ENCODE assay signal across 24 cellular contexts in the genomic region with DNA sequence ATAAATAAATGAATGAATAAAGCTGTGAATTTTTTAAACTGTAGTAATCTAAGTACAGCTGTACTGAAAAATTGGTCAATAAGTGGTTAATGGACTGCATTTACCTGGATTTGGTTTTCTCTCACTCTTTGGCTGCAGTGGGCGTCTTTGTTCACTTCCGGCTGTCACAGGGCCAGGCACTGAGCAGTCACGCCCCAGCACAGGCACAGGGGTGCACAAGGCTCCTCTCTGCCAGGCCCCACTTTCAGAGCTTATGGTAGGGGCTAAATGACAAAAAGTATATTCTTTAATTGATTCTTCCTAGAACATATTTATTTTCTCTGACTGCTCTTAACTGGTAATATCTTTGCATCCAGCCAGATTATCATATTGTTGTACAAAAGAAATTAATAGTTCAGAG.
"Had no signal": no experiment of that assay in that cellular context is flagged by ENCODE, and none has a peak within 500 bp of the region (broad histone marks: within the 10 kb centered on the region; RNA-seq: fewer than 3 reads in every experiment).

No MANE protein-coding gene starts in this region.

- H3K4me3 ChIP-seq: esophagus muscularis mucosa, heart left ventricle, right atrium auricular region, smooth muscle cell, tibial nerve had no signal

- H3K27me3 Mint-ChIP-seq: activated naive CD8-positive, alpha-beta T cell treated with anti-CD3 and anti-CD28 coated beads, Interleukin-2, amount 50 U/mL, for 24 hours; dendritic cell treated with granulocyte-macrophage colony-stimulating factor and Interleukin-4, amounts not matched to agents 40 ng/mL and 50 ng/mL, for 4 days; naive thymus-derived CD4-positive, alpha-beta T cell; stimulated activated naive B cell treated with anti-CD40 and anti-IgM and Interleukin-4, amounts not matched to agents 10 μg/mL and 1 μg/mL and 100 μg/mL, for 72 hours had no signal

- H3K4me1 ChIP-seq: esophagus muscularis mucosa, foreskin keratinocyte, heart left ventricle, right atrium auricular region, tibial nerve had no signal

- H3K9me3 ChIP-seq: esophagus muscularis mucosa, heart left ventricle, right atrium auricular region, tibial nerve had no signal

- H3K27me3 ChIP-seq: esophagus muscularis mucosa, foreskin keratinocyte, heart left ventricle, right atrium auricular region, tibial nerve had no signal

- ATAC-seq: activated naive CD8-positive, alpha-beta T cell treated with anti-CD3 and anti-CD28 coated beads, Interleukin-2, amount 50 U/mL, for 24 hours; foreskin keratinocyte; heart left ventricle; naive thymus-derived CD4-positive, alpha-beta T cell; stimulated activated naive B cell treated with anti-CD40 and anti-IgM and Interleukin-4, amounts not matched to agents 10 μg/mL and 1 μg/mL and 100 μg/mL, for 72 hours had no signal

- H3K27ac Mint-ChIP-seq: activated naive CD8-positive, alpha-beta T cell treated with anti-CD3 and anti-CD28 coated beads, Interleukin-2, amount 50 U/mL, for 24 hours; dendritic cell treated with granulocyte-macrophage colony-stimulating factor and Interleukin-4, amounts not matched to agents 40 ng/mL and 50 ng/mL, for 4 days; mesothelial cell of epicardium; stimulated activated naive B cell treated with anti-CD40 and anti-IgM and Interleukin-4, amounts not matched to agents 10 μg/mL and 1 μg/mL and 100 μg/mL, for 72 hours had no signal

- H3K4me3 Mint-ChIP-seq: activated naive CD8-positive, alpha-beta T cell treated with anti-CD3 and anti-CD28 coated beads, Interleukin-2, amount 50 U/mL, for 24 hours; dendritic cell treated with granulocyte-macrophage colony-stimulating factor and Interleukin-4, amounts not matched to agents 40 ng/mL and 50 ng/mL, for 4 days; immature natural killer cell; mesothelial cell of epicardium; naive thymus-derived CD4-positive, alpha-beta T cell; stimulated activated naive B cell treated with anti-CD40 and anti-IgM and Interleukin-4, amounts not matched to agents 10 μg/mL and 1 μg/mL and 100 μg/mL, for 72 hours had no signal

- DNase-seq: activated CD4-positive, alpha-beta T cell treated with anti-CD3 and anti-CD28 coated beads for 48 hours; activated CD4-positive, alpha-beta T cell treated with anti-CD3 and anti-CD28 coated beads, Interleukin-2, amount 50 U/mL, for 48 hours; activated CD4-positive, CD25-positive, alpha-beta regulatory T cell; activated gamma-delta T cell treated with Interleukin-2 at 50 U/mL for 16 hours; activated naive CD4-positive, alpha-beta T cell treated with anti-CD3 and anti-CD28 coated beads, Interleukin-2, amount 50 U/mL, for 16 hours; activated naive CD8-positive, alpha-beta T cell treated with anti-CD3 and anti-CD28 coated beads, Interleukin-2, amount 50 U/mL, for 24 hours; amygdala; central memory CD4-positive, alpha-beta T cell; foreskin keratinocyte; heart left ventricle; hypothalamus; immature natural killer cell; kidney; naive thymus-derived CD4-positive, alpha-beta T cell; stimulated activated CD4-positive, alpha-beta T cell treated with anti-CD3 and anti-CD28 coated beads, Interleukin-15, amount 100 ng/mL, for 24 hours; stimulated activated CD4-positive, alpha-beta T cell treated with anti-CD3 and anti-CD28 coated beads, Interleukin-2, amount 100 ng/mL, for 24 hours; stimulated activated naive B cell treated with anti-CD40 and anti-IgM and Interleukin-4, amounts not matched to agents 10 μg/mL and 1 μg/mL and 100 μg/mL, for 72 hours had no signal

- H3K4me1 Mint-ChIP-seq: activated naive CD8-positive, alpha-beta T cell treated with anti-CD3 and anti-CD28 coated beads, Interleukin-2, amount 50 U/mL, for 24 hours; mesothelial cell of epicardium had no signal

- H3K9me3 Mint-ChIP-seq: activated naive CD8-positive, alpha-beta T cell treated with anti-CD3 and anti-CD28 coated beads, Interleukin-2, amount 50 U/mL, for 24 hours; dendritic cell treated with granulocyte-macrophage colony-stimulating factor and Interleukin-4, amounts not matched to agents 40 ng/mL and 50 ng/mL, for 4 days; immature natural killer cell; mesothelial cell of epicardium; stimulated activated naive B cell treated with anti-CD40 and anti-IgM and Interleukin-4, amounts not matched to agents 10 μg/mL and 1 μg/mL and 100 μg/mL, for 72 hours had no signal

- H3K27ac ChIP-seq: esophagus muscularis mucosa, foreskin keratinocyte, heart left ventricle, parathyroid adenoma, right atrium auricular region, tibial nerve had no signal
